ENCODE assay signal across 9 cellular contexts in genomic region chr6:43645613-43645964, GRCh38. TPM values are rescaled to one million over a fixed set of nuclear protein-coding genes. Genes with fewer than 3 reads are reported as not detected.
DNase-seq lines count a peak whose midpoint lies in the region; TF ChIP-seq lines count a peak whose summit lies in the region.
"Had no signal": no experiment of that assay in that cellular context is flagged by ENCODE, and none has a peak within 500 bp of the region (broad histone marks: within the 10 kb centered on the region; RNA-seq: fewer than 3 reads in every experiment).

No MANE protein-coding gene starts in this region.

- H3K4me3 ChIP-seq in HEK293 (ENCODE audit: low read depth, low read length) (peak overlapping the region; percentile 37; the same call in 1 of the 2 replicates), iPS DF 6.9 (ENCODE audit: low read length) (peak overlapping the region; percentile 32; the same call in 1 of the 2 replicates), smooth muscle cell (peak overlapping the region; percentile 73)

- H3K36me3 ChIP-seq in HEK293 (ENCODE audit: control insufficient read depth in 2 of 2, insufficient read depth in 1 of 2, low read length in 2 of 2) (peaks cover 15 to 16% of the 10 kb centered on the region in 2 experiments; a peak in 2 of 3 replicates), iPS DF 6.9 (ENCODE audit: control insufficient read depth, insufficient read depth, low read length) (peaks cover under 1% of the 10 kb centered on the region; the same call in 1 of the 2 replicates), smooth muscle cell (ENCODE audit: low read depth) (no peaks in the 10 kb centered on the region)

- TF ChIP-seq CTCF in HEK293 (tag by site-specific recombination; IDR thresholded peaks at IDR 0.05) (no peak), smooth muscle cell (IDR thresholded peaks at IDR 0.05; ENCODE audit: borderline replicate concordance, insufficient read depth, poor library complexity, severe bottlenecking) (no peak), GM10248 (IDR thresholded peaks at IDR 0.05; ENCODE audit: control extremely low read depth, extremely low read depth, low read depth, missing control alignments) (no peak)

- H3K4me2 ChIP-seq in smooth muscle cell, result peak overlapping the region; percentile 89

- peaks cover 8% of the 10 kb centered on the region for H3K79me2 ChIP-seq in smooth muscle cell (ENCODE audit: low read depth)

- no peak overlapping the region for H3K9ac ChIP-seq in smooth muscle cell (ENCODE audit: low read depth)

- H3K27me3 Mint-ChIP-seq in activated naive CD8-positive, alpha-beta T cell treated with anti-CD3 and anti-CD28 coated beads for 36 hours, result no peaks in the 10 kb centered on the region

- peaks cover 7% of the 10 kb centered on the region for H3K4me1 ChIP-seq in HEK293 (ENCODE audit: control insufficient read depth, insufficient read depth, low read length)
- H3K4me1 ChIP-seq in iPS DF 6.9 (ENCODE audit: control insufficient read depth, insufficient read depth, low read length), result no peaks in the 10 kb centered on the region
- H3K4me1 ChIP-seq in smooth muscle cell (ENCODE audit: low read depth), result peaks cover 4% of the 10 kb centered on the region

- peaks cover 13% of the 10 kb centered on the region for H4K20me1 ChIP-seq in smooth muscle cell (ENCODE audit: low read depth)

- no peaks in the 10 kb centered on the region for H3K27me3 ChIP-seq in iPS DF 6.9 (ENCODE audit: control insufficient read depth, insufficient read depth, low read length)
- H3K27me3 ChIP-seq in smooth muscle cell (ENCODE audit: low read depth), result no peaks in the 10 kb centered on the region

- POLR2A ChIA-PET in HEK293 (lab: Yijun Ruan, JAX) (interaction anchor here (0.5 to 5.3 kb wide), 8 partner anchors 9 to 601 kb away, joined by 3 to 40 read pairs (median 4); partner anchors contain the start of genes GTPBP2, HSP90AB1, MAD2L1BP and VEGFA), GM10248 (lab: Yijun Ruan, JAX) (interaction anchor here (0.5 to 0.6 kb wide), 2 partner anchors 8 to 43 kb away, joined by 7 read pairs; no protein-coding TSS in a partner anchor)

- H3F3A ChIP-seq in smooth muscle cell (ENCODE audit: low read depth), result peaks cover 23% of the 10 kb centered on the region

- H2AFZ ChIP-seq in smooth muscle cell (ENCODE audit: low read depth), result peak overlapping the region; percentile 82

- H3K27ac Mint-ChIP-seq in activated naive CD8-positive, alpha-beta T cell treated with anti-CD3 and anti-CD28 coated beads for 36 hours, result no peak overlapping the region

- H3K4me3 Mint-ChIP-seq in activated naive CD8-positive, alpha-beta T cell treated with anti-CD3 and anti-CD28 coated beads for 36 hours, result peak overlapping the region; percentile 78

- H3K9me3 ChIP-seq in HEK293 (ENCODE audit: control insufficient read depth, insufficient read depth, low read depth, low read length) (no peaks in the 10 kb centered on the region), iPS DF 6.9 (ENCODE audit: control insufficient read depth, insufficient read depth, low read length) (no peaks in the 10 kb centered on the region), smooth muscle cell (replicated peaks; ENCODE audit: low read depth) (no peaks in the 10 kb centered on the region)

- WGBS in iPS DF 6.9 (ENCODE audit: insufficient coverage, insufficient read length), result no CpG with 5 or more reads among the region's 9 CpGs
- 15% methylated on average over 9 of the region's 9 CpGs for whole genome bisulfite sequencing in smooth muscle cell (ENCODE audit: low lambda C conversion rate)

- no peak for DNase-seq in activated naive CD8-positive, alpha-beta T cell treated with anti-CD3 and anti-CD28 coated beads for 36 hours
- no peak for DNase-seq in iPS DF 6.9 (ENCODE audit: low read depth, low spot score)
- no peak for DNase-seq in smooth muscle cell (lab: John Stamatoyannopoulos, UW; ENCODE audit: unreplicated experiment)
- DNase-seq in AG08395 (ENCODE audit: low spot score), result no peak
- DNase-seq in UCSD-AML1 (lab: John Stamatoyannopoulos, UW; ENCODE audit: unreplicated experiment), result no peak
- DNase-seq in GM10248 (ENCODE audit: extremely low spot score), result no peak

- CTCF ChIA-PET in HEK293 (lab: Yijun Ruan, JAX) (interaction anchor here (0.5 to 3.2 kb wide), 8 partner anchors 10 to 517 kb away, joined by 3 to 14 read pairs (median 4); partner anchors contain the start of gene MAD2L1BP), GM10248 (lab: Yijun Ruan, JAX) (interaction anchor here (1.1 to 4.2 kb wide), 7 partner anchors 9 to 429 kb away, joined by 3 to 42 read pairs (median 5); no protein-coding TSS in a partner anchor)

- H3K9me3 Mint-ChIP-seq in activated naive CD8-positive, alpha-beta T cell treated with anti-CD3 and anti-CD28 coated beads for 36 hours, result no peaks in the 10 kb centered on the region

- peak overlapping the region; percentile 46; the same call in 1 of the 2 replicates for H3K27ac ChIP-seq in HEK293 (ENCODE audit: extremely low read depth, low read depth, low read length)
- H3K27ac ChIP-seq in iPS DF 6.9 (ENCODE audit: low read length), result no peak overlapping the region
- no peak overlapping the region for H3K27ac ChIP-seq in smooth muscle cell (ENCODE audit: low read depth)

- H3K4me1 Mint-ChIP-seq in activated naive CD8-positive, alpha-beta T cell treated with anti-CD3 and anti-CD28 coated beads for 36 hours, result peaks cover 7% of the 10 kb centered on the region

- H3K36me3 Mint-ChIP-seq in activated naive CD8-positive, alpha-beta T cell treated with anti-CD3 and anti-CD28 coated beads for 36 hours, result peaks cover 8% of the 10 kb centered on the region

TF ChIP-seq in HEK293, 187 proteins besides CTCF, POLR2A, EP300 and RAD21 (continues in another document):
- TF ChIP-seq SCRT2 (tag by site-specific recombination; IDR thresholded peaks at IDR 0.05), result no peak
- no peak for TF ChIP-seq ZNF747 (tag by site-specific recombination; IDR thresholded peaks at IDR 0.05)
- TF ChIP-seq KLF9 (tag by site-specific recombination; IDR thresholded peaks at IDR 0.05; ENCODE audit: low read depth), result no peak
- no peak for TF ChIP-seq ZFP37 (tag by site-specific recombination; IDR thresholded peaks at IDR 0.05)
- no peak for TF ChIP-seq ZNF501 (tag by site-specific recombination; IDR thresholded peaks at IDR 0.05)
- TF ChIP-seq GLI2 (tag by site-specific recombination; IDR thresholded peaks at IDR 0.05; ENCODE audit: borderline replicate concordance, low read depth), result no peak
- TF ChIP-seq ZNF24 (tag by site-specific recombination; IDR thresholded peaks at IDR 0.05), result no peak
- TF ChIP-seq ZNF449 (tag by site-specific recombination; IDR thresholded peaks at IDR 0.05), result no peak
- TF ChIP-seq ZNF138 (tag by site-specific recombination; IDR thresholded peaks at IDR 0.05; ENCODE audit: borderline replicate concordance), result no peak
- no peak for TF ChIP-seq ZNF571 (tag by site-specific recombination; IDR thresholded peaks at IDR 0.05)
- TF ChIP-seq ZNF155 (tag by site-specific recombination; IDR thresholded peaks at IDR 0.05), result no peak
- TF ChIP-seq PBX3 (CRISPR knock-in tag; IDR thresholded peaks at IDR 0.05), result no peak
- no peak for TF ChIP-seq ZNF645 (tag by site-specific recombination; IDR thresholded peaks at IDR 0.05)
- TF ChIP-seq ZNF510 (tag by site-specific recombination; IDR thresholded peaks at IDR 0.05; ENCODE audit: insufficient replicate concordance), result no peak
- TF ChIP-seq ZNF433 (tag by site-specific recombination; IDR thresholded peaks at IDR 0.05; ENCODE audit: low read depth), result no peak
- no peak for TF ChIP-seq ZFHX2 (tag by site-specific recombination; conservative IDR thresholded peaks at IDR 0.05)

RNA-seq across cellular contexts. Expression of gene RSPH9, which starts 0.8 kb away (rescaled TPM):
- total RNA-seq in activated naive CD8-positive, alpha-beta T cell treated with anti-CD3 and anti-CD28 coated beads for 36 hours, result not detected
- 0.76 and 1.9 TPM in 2 replicates for total RNA-seq in smooth muscle cell
- polyA plus RNA-seq in smooth muscle cell, result 2.5 and 3.4 TPM in 2 replicates
- total RNA-seq: HT1080; T-helper 1 cell treated with Interleukin-12 subunit alpha and Interleukin-12 subunit beta and Interleukin-4 antibody, amounts not matched to agents 30 ng/mL and 1 ng/mL, for 36 hours had no signal

RNA-seq across cellular contexts. Expression of gene MAD2L1BP, which starts 9.9 kb away (rescaled TPM):
- total RNA-seq in activated naive CD8-positive, alpha-beta T cell treated with anti-CD3 and anti-CD28 coated beads for 36 hours, result 10 to 100 TPM; 29.9 to 30.1 TPM
- 50.3 and 53.1 TPM in 2 replicates for total RNA-seq in smooth muscle cell
- polyA plus RNA-seq in smooth muscle cell, result 40.3 and 42.0 TPM in 2 replicates

RNA-seq across cellular contexts. Expression of gene GTPBP2, which starts 16.5 kb away (rescaled TPM):
- total RNA-seq in activated naive CD8-positive, alpha-beta T cell treated with anti-CD3 and anti-CD28 coated beads for 36 hours, result 10 to 100 TPM; 49.2 to 52.1 TPM
- 53.7 and 56.0 TPM in 2 replicates for total RNA-seq in smooth muscle cell
- polyA plus RNA-seq in smooth muscle cell, result 18.3 and 23.4 TPM in 2 replicates

RNA-seq across cellular contexts. Expression of gene MRPS18A, which starts 42.0 kb away (rescaled TPM):
- total RNA-seq in activated naive CD8-positive, alpha-beta T cell treated with anti-CD3 and anti-CD28 coated beads for 36 hours, result 10 to 100 TPM; 63.8 to 65.3 TPM
- 30.9 and 40.4 TPM in 2 replicates for total RNA-seq in smooth muscle cell
- polyA plus RNA-seq in smooth muscle cell, result 59.9 and 73.7 TPM in 2 replicates
